12 cellular contexts compared by ENCODE assay signal in genomic region chr18:22171839-22172582, GRCh38. TPM values are rescaled to one million over a fixed set of nuclear protein-coding genes. Genes with fewer than 3 reads are reported as not detected.
DNase-seq lines count a peak whose midpoint lies in the region; ATAC-seq and TF ChIP-seq lines count a peak whose summit lies in the region.
"Had no signal": no experiment of that assay in that cellular context is flagged by ENCODE, and none has a peak within 500 bp of the region (broad histone marks: within the 10 kb centered on the region; RNA-seq: fewer than 3 reads in every experiment).

No MANE protein-coding gene starts in this region.

- no peak overlapping the region for H2AFZ ChIP-seq in Karpas-422 (ENCODE audit: low read length)

- H3K4me2 ChIP-seq in Karpas-422 (ENCODE audit: low read depth, low read length, poor library complexity, severe bottlenecking): no peak overlapping the region

- H3K36me3 Mint-ChIP-seq in WTC11 (no peaks in the 10 kb centered on the region), neural crest cell (ENCODE audit: low read depth) (peaks cover 3% of the 10 kb centered on the region)

- peaks cover 34% of the 10 kb centered on the region for H3K4me1 Mint-ChIP-seq in WTC11
- H3K4me1 Mint-ChIP-seq in neural crest cell: peaks cover 20% of the 10 kb centered on the region

- H3K36me3 ChIP-seq in Karpas-422 (ENCODE audit: insufficient read depth, low read length): no peaks in the 10 kb centered on the region

- H4K20me1 ChIP-seq in Karpas-422 (ENCODE audit: insufficient read depth, low read depth, low read length): no peaks in the 10 kb centered on the region

- CTCF ChIA-PET in AG04449 (lab: Yijun Ruan, JAX): interaction anchor here (2.1 to 2.9 kb wide), 2 partner anchors 391 kb away, joined by 8 to 13 read pairs; no protein-coding TSS in a partner anchor
- CTCF ChIA-PET in WTC11 (lab: Charles Lee): interaction anchor here (0.5 to 0.9 kb wide), 2 partner anchors 10 to 391 kb away, joined by 3 to 4 read pairs; no protein-coding TSS in a partner anchor

- H3K9me3 Mint-ChIP-seq in WTC11 (no peaks in the 10 kb centered on the region), neural crest cell (no peaks in the 10 kb centered on the region)

- H3K79me2 ChIP-seq in Karpas-422 (ENCODE audit: low read length): no peaks in the 10 kb centered on the region

- H3K9me3 ChIP-seq in Karpas-422 (ENCODE audit: low read length): no peaks in the 10 kb centered on the region

- POLR2A ChIA-PET in AG04449 (lab: Yijun Ruan, JAX) (no interaction called here), WTC11 (lab: Charles Lee) (no interaction called here)

- H3K4me1 ChIP-seq in Karpas-422 (ENCODE audit: low read length): no peaks in the 10 kb centered on the region

- H3K27ac ChIP-seq in Karpas-422 (ENCODE audit: low read length): no peak overlapping the region
- H3K27ac ChIP-seq: BLaER1 had no signal

- H3K27me3 Mint-ChIP-seq in WTC11 (ENCODE audit: low read depth) (peaks cover 94% of the 10 kb centered on the region), neural crest cell (ENCODE audit: low read depth) (peaks cover 87% of the 10 kb centered on the region)

- no peaks in the 10 kb centered on the region for H3K9me2 ChIP-seq in Karpas-422 (replicated peaks; ENCODE audit: insufficient read depth, low read length)

- no peak for DNase-seq in AG04449 (ENCODE audit: low read depth, low spot score)
- peak; percentile 16 for DNase-seq in WTC11 (ENCODE audit: low spot score)
- DNase-seq in glomerular visceral epithelial cell (ENCODE audit: extremely low spot score): peak; percentile 11
- DNase-seq in neural crest cell (ENCODE audit: low read depth, low spot score): no peak
- DNase-seq in stimulated activated naive CD4-positive, alpha-beta T cell treated with Interleukin-2 at 50 U/mL for 16 hours (lab: John Stamatoyannopoulos, UW): no peak
- DNase-seq in Karpas-422: no peak
- DNase-seq: activated CD8-positive, alpha-beta memory T cell treated with anti-CD3 and anti-CD28 coated beads, Interleukin-2, amount 10 ng/mL, durations not matched to agents 7 days and 5 days; effector CD8-positive, alpha-beta T cell; NCI-H2029 had no signal

- peak; percentile 2 for ATAC-seq in WTC11
- no peak for ATAC-seq in GM18861 (IDR thresholded peaks at IDR 0.05; ENCODE audit: unreplicated experiment)
- no peak for ATAC-seq in GM21619 (IDR thresholded peaks at IDR 0.05; ENCODE audit: unreplicated experiment)
- ATAC-seq: activated CD8-positive, alpha-beta memory T cell treated with anti-CD3 and anti-CD28 coated beads, Interleukin-2, amount 10 ng/mL, durations not matched to agents 7 days and 5 days had no signal

- H3K4me3 Mint-ChIP-seq in WTC11: 0 out of 2 replicates have a peak overlapping the region, but pooled peaks have one; percentile 18
- H3K4me3 Mint-ChIP-seq in neural crest cell: peak overlapping the region; percentile 41
- H3K4me3 Mint-ChIP-seq: activated CD8-positive, alpha-beta memory T cell treated with anti-CD3 and anti-CD28 coated beads, Interleukin-2, amount 10 ng/mL, durations not matched to agents 7 days and 5 days had no signal

- H3K27me3 ChIP-seq in Karpas-422 (ENCODE audit: low read length): no peaks in the 10 kb centered on the region

- no peak overlapping the region for H3K9ac ChIP-seq in Karpas-422 (ENCODE audit: low read length)
- H3K9ac ChIP-seq: BLaER1 had no signal

- TF ChIP-seq CTCF in AG04449 (IDR thresholded peaks at IDR 0.05; ENCODE audit: insufficient read depth, low read length, missing control alignments): no peak
- TF ChIP-seq CTCF in WTC11 (IDR thresholded peaks at IDR 0.05): no peak
- TF ChIP-seq CTCF in neural crest cell (conservative IDR thresholded peaks at IDR 0.05): no peak

- no peak overlapping the region for H3K27ac Mint-ChIP-seq in WTC11
- H3K27ac Mint-ChIP-seq in neural crest cell (ENCODE audit: unreplicated experiment): no peak overlapping the region
- H3K27ac Mint-ChIP-seq: activated CD8-positive, alpha-beta memory T cell treated with anti-CD3 and anti-CD28 coated beads, Interleukin-2, amount 10 ng/mL, durations not matched to agents 7 days and 5 days had no signal

- H3K4me3 ChIP-seq in AG04449 (ENCODE audit: low read depth, low read length): peak overlapping the region; percentile 40
- no peak overlapping the region for H3K4me3 ChIP-seq in Karpas-422 (ENCODE audit: low read length)

TF ChIP-seq in WTC11, 78 proteins besides CTCF, POLR2A, EP300 and RAD21:
- TF ChIP-seq ZNF512 (CRISPR knock-in tag; IDR thresholded peaks at IDR 0.05; ENCODE audit: borderline replicate concordance) (no peak), TEAD4 (CRISPR knock-in tag; IDR thresholded peaks at IDR 0.05) (no peak)

RNA-seq across cellular contexts. Expression of gene GATA6, which starts 2.6 kb away (rescaled TPM):
- total RNA-seq in WTC11 (2021) (0.15 to 0.21 TPM (median 0.18 TPM) in 3 replicates), neural crest cell (not detected in 2 replicates)
- total RNA-seq in Karpas-422 (2014; rRNA removed; shearing (Covaris generic); ENCODE audit: low replicate concordance): not detected in 2 replicates
- total RNA-seq: activated CD8-positive, alpha-beta memory T cell treated with anti-CD3 and anti-CD28 coated beads, Interleukin-2, amount 10 ng/mL, durations not matched to agents 7 days and 5 days had no signal

Comparison
In these comparisons a context has a peak if more than half of its experiments do, and no peak if none do; other contexts are left out.
1. DNase-seq: peak in WTC11 (single experiment) and glomerular visceral epithelial cell (single experiment); none in AG04449 (single experiment), neural crest cell (single experiment), stimulated activated naive CD4-positive, alpha-beta T cell treated with Interleukin-2 at 50 U/mL for 16 hours (single experiment) and Karpas-422 (single experiment).